Comparison of ENCODE assay signal across 1 cellular context in the genomic region with DNA sequence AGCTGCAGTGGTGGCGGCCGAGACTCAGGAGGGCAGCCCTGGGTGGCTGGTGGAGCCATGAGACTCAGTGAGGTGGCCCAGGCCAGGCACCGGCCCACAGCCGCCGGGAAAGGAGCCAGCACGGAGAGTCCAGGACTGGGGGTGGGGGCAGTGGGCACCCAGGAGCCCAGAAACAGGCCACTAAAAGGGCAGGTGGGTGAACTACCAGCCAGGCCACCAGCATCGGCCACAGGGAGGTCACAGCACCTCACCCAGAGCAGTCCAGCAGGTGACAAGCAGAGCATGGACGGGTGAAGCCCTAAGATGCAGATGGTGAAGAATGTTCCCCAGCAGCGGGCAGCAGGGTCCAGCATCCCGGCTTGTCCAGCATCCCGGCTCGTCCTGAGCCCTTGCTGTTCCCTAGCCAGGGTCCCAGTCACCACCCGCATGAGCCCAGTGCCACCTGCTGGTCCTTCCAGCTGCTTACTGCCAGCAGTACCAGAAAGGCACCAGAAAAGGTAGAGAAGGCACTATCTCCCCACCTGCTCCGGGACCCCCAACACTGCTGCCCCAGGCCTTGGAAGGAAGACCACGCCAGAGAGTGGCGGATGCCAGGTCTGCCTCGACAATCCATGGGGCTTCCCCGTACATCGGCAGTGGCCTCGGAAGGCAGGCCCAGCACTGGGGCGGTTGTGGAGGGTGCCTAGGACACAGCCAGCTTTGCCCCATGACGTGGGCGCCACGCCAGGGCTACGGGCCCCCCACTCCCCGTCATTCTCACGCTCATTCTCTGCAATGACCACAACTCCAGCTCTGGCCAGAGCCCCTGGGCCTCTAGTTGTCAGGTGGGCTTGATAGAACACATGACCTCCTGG.
TF ChIP-seq lines count a peak whose summit lies in the region.

No MANE protein-coding gene starts in this region.

TF ChIP-seq in A549, 52 proteins besides CTCF, POLR2A, EP300 and RAD21:
- TF ChIP-seq SMC3 (IDR thresholded peaks at IDR 0.05): peak; percentile 98
- no peak for TF ChIP-seq HDAC2 (IDR thresholded peaks at IDR 0.05)
- TF ChIP-seq JUN (IDR thresholded peaks at IDR 0.05): no peak; a peak in 1 of 5 replicates
- peak; percentile 35; the same call in 1 of the 2 replicates for TF ChIP-seq TP53 (CRISPR knock-in tag; IDR thresholded peaks at IDR 0.05)
- no peak for TF ChIP-seq CBX8 (IDR thresholded peaks at IDR 0.05)
- no peak for TF ChIP-seq HES2 (IDR thresholded peaks at IDR 0.05)
- TF ChIP-seq RCOR1 (IDR thresholded peaks at IDR 0.05; ENCODE audit: low read depth, low read length): no peak
- no peak for TF ChIP-seq RNF2 (IDR thresholded peaks at IDR 0.05; ENCODE audit: borderline replicate concordance, low read depth)
- TF ChIP-seq, protein P1, sequence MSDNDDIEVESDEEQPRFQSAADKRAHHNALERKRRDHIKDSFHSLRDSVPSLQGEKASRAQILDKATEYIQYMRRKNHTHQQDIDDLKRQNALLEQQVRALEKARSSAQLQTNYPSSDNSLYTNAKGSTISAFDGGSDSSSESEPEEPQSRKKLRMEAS (IDR thresholded peaks at IDR 0.05): peak; percentile 25; the same call in 1 of the 2 replicates
- 0 out of 2 replicates have a peak, but pooled peaks have one; percentile 43 for TF ChIP-seq MAZ (IDR thresholded peaks at IDR 0.05; ENCODE audit: borderline replicate concordance, low read depth, low read length)
- TF ChIP-seq, protein P2, sequence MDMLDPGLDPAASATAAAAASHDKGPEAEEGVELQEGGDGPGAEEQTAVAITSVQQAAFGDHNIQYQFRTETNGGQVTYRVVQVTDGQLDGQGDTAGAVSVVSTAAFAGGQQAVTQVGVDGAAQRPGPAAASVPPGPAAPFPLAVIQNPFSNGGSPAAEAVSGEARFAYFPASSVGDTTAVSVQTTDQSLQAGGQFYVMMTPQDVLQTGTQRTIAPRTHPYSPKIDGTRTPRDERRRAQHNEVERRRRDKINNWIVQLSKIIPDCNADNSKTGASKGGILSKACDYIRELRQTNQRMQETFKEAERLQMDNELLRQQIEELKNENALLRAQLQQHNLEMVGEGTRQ (IDR thresholded peaks at IDR 0.05): 0 out of 2 replicates have a peak, but pooled peaks have one; percentile 24
- no peak for TF ChIP-seq ZC3H11A (IDR thresholded peaks at IDR 0.05)
- no peak for TF ChIP-seq NPAS2 (CRISPR knock-in tag; IDR thresholded peaks at IDR 0.05; ENCODE audit: borderline replicate concordance)
- TF ChIP-seq SREBF2 (IDR thresholded peaks at IDR 0.05): no peak
- TF ChIP-seq HMGXB4 (CRISPR knock-in tag; IDR thresholded peaks at IDR 0.05; ENCODE audit: borderline replicate concordance): no peak
- TF ChIP-seq PHF8 (IDR thresholded peaks at IDR 0.05; ENCODE audit: borderline replicate concordance, low read depth): no peak
- TF ChIP-seq RARB (CRISPR knock-in tag; IDR thresholded peaks at IDR 0.05): no peak
- no peak for TF ChIP-seq CHD4 (IDR thresholded peaks at IDR 0.05; ENCODE audit: borderline replicate concordance)
